Comparison of ENCODE assay signal across 10 cellular contexts in the genomic region with DNA sequence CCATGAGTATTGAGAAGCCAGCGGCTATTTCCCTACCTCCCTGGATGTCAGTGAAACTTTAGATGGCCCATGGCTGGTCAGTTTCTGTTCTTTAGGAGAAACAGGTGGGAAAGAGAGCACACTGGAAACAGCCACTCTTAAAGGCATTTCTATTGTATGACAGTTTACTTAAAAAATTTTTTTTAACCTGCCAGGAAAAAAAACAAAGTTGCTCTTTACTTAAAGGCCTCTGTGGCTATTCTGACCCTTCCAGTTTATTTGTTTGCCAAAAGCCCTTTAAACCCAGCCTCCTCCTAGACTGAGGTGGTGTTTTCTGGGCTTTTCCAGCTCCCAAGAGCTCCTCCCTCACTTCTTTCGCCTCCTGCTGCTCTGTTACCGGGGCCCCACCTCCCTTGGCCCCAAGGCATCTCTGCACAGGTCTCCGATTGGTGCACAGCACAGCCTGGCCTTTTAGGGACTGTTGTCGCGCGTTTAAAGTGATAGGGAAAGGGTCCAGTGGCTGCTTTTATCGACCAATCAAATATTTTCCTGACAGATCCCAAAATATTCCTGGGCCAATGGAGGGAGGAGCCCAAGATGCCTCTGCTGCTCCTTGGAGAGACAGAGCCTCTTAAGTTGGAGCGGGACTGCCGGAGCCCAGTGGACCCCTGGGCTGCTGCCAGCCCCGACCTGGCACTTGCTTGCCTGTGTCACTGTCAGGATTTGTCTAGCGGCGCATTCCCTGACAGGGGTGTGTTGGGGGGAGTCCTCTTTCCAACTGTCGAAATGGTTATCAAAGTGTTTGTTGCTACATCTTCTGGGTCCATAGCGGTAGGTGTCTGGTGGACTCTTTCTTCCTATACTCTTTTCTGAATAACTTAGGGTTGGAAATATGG. TPM values are rescaled to one million over a fixed set of nuclear protein-coding genes. Genes with fewer than 3 reads are reported as not detected.
DNase-seq lines count a peak whose midpoint lies in the region; ATAC-seq and TF ChIP-seq lines count a peak whose summit lies in the region.
"Had no signal": no experiment of that assay in that cellular context is flagged by ENCODE, and none has a peak within 500 bp of the region (broad histone marks: within the 10 kb centered on the region; RNA-seq: fewer than 3 reads in every experiment).

A gene (plus strand): TSS at position 639 of the 875 bp plus-strand sequence. CDS start 127 bp downstream, at position 766.

- H3K4me3 Mint-ChIP-seq in osteocyte (ENCODE audit: unreplicated experiment), result no peak within 1 kb of the TSS

- H3K4me1 ChIP-seq in PC-3 (ENCODE audit: insufficient read depth, low read length), result no peaks in the 10 kb centered on the region
- peaks cover 0 to 31% (median 0%) of the 10 kb centered on the region in 3 donors for H3K4me1 ChIP-seq in gastroesophageal sphincter
- no peaks in the 10 kb centered on the region for H3K4me1 ChIP-seq in muscle layer of duodenum (ENCODE audit: control insufficient read depth in 1 of 2, insufficient read depth in 2 of 2, low read length in 2 of 2)
- H3K4me1 ChIP-seq: BLaER1 had no signal

- no peaks in the 10 kb centered on the region for H3K9me3 Mint-ChIP-seq in osteocyte (ENCODE audit: unreplicated experiment)

- H3K9me2 ChIP-seq in PC-3 (replicated peaks; ENCODE audit: low read length), result no peaks in the 10 kb centered on the region

- H3K36me3 ChIP-seq in PC-3 (ENCODE audit: low read depth, low read length) (no peaks in the 10 kb centered on the region), gastroesophageal sphincter (no peaks in the 10 kb centered on the region), muscle layer of duodenum (ENCODE audit: control insufficient read depth in 1 of 2, insufficient read depth in 2 of 2, low read length in 2 of 2) (no peaks in the 10 kb centered on the region)
- H3K36me3 ChIP-seq: BLaER1 had no signal

- CTCF ChIA-PET in PC-3 (lab: Charles Lee), result no interaction called here

- DNase-seq in PC-3, result peak; percentile 12
- no peak for DNase-seq in osteocyte (ENCODE audit: extremely low spot score, unreplicated experiment)
- no peak for DNase-seq in SHP77 treated with DMSO at 0.1 percent for 48 hours (lab: John Stamatoyannopoulos, UW)
- no peak for DNase-seq in activated CD4-positive, alpha-beta T cell treated with anti-CD3 and anti-CD28 coated beads, Interleukin-2, amount 50 U/mL, for 4 hours

- H3K4me3 ChIP-seq in PC-3 (ENCODE audit: low read length), result no peak within 1 kb of the TSS
- H3K4me3 ChIP-seq in gastroesophageal sphincter, result peak within 1 kb of the TSS; percentile 23 to 48
- H3K4me3 ChIP-seq in muscle layer of duodenum (ENCODE audit: low read depth in 1 of 2, low read length in 2 of 2), result peak within 1 kb of the TSS; percentile 32 to 39
- H3K4me3 ChIP-seq: BLaER1 had no signal

- intact Hi-C loops in PC-3 (cut with micrococcal nuclease), result no loop called here

- peak in 1 of 2 donors; percentile 35 for TF ChIP-seq POLR2A in gastroesophageal sphincter (IDR thresholded peaks at IDR 0.05)

- no peak within 1 kb of the TSS for H3K4me2 ChIP-seq in PC-3 (ENCODE audit: low read length)
- H3K4me2 ChIP-seq: BLaER1 had no signal

- POLR2A ChIA-PET in PC-3 (lab: Charles Lee; ENCODE audit: unreplicated experiment), result no interaction called here

- peaks cover 34% of the 10 kb centered on the region for H3K27me3 Mint-ChIP-seq in osteocyte (ENCODE audit: unreplicated experiment)

- no peak within 1 kb of the TSS for H3K27ac Mint-ChIP-seq in osteocyte (ENCODE audit: unreplicated experiment)

- H3K36me3 Mint-ChIP-seq in osteocyte (ENCODE audit: unreplicated experiment), result no peaks in the 10 kb centered on the region

- H3K4me1 Mint-ChIP-seq in osteocyte (ENCODE audit: unreplicated experiment), result peaks cover 2% of the 10 kb centered on the region

- H3F3A ChIP-seq in PC-3 (ENCODE audit: low read length, unreplicated experiment), result no peaks in the 10 kb centered on the region

- BruUV-seq in PC-3 (replicated peaks; lab: Mats Ljungman, UMichigan), result no TSS peak

- H4K20me1 ChIP-seq in PC-3 (ENCODE audit: low read length), result no peaks in the 10 kb centered on the region
- H4K20me1 ChIP-seq: BLaER1 had no signal

- TF ChIP-seq EP300 in gastroesophageal sphincter (IDR thresholded peaks at IDR 0.05), result no peak

- WGBS in gastroesophageal sphincter (ENCODE audit: low coverage in 1 of 2), 2 donors, result 55 to 63% methylated on average over 8 to 10 of the region's 15 CpGs

- H3K9me3 ChIP-seq in PC-3 (ENCODE audit: low read length), result no peaks in the 10 kb centered on the region
- H3K9me3 ChIP-seq in gastroesophageal sphincter, result no peaks in the 10 kb centered on the region
- no peaks in the 10 kb centered on the region for H3K9me3 ChIP-seq in muscle layer of duodenum (ENCODE audit: control insufficient read depth in 1 of 2, low read length in 2 of 2)
- H3K9me3 ChIP-seq: BLaER1 had no signal

- TF ChIP-seq CTCF in 22Rv1 (IDR thresholded peaks at IDR 0.05) (no peak), PC-3 (conservative IDR thresholded peaks at IDR 0.05; ENCODE audit: low read depth, low read length) (no peak), gastroesophageal sphincter (IDR thresholded peaks at IDR 0.05) (no peak), osteocyte (IDR thresholded peaks at IDR 0.05) (no peak)

- no peaks in the 10 kb centered on the region for H3K79me2 ChIP-seq in PC-3 (ENCODE audit: low read length)

- H3K27ac ChIP-seq in 22Rv1 (peak within 1 kb of the TSS; percentile 68), PC-3 (ENCODE audit: low read length) (no peak within 1 kb of the TSS), gastroesophageal sphincter (peak within 1 kb of the TSS; percentile 74 to 86 (median 84)), muscle layer of duodenum (ENCODE audit: low read length) (peak within 1 kb of the TSS; percentile 83)
- H3K27ac ChIP-seq: BLaER1 had no signal

- peak; percentile 48 for ATAC-seq in PC-3
- peak; percentile 84 for ATAC-seq in gastroesophageal sphincter
- ATAC-seq in HG02981 (IDR thresholded peaks at IDR 0.05; ENCODE audit: unreplicated experiment), result no peak

- no peaks in the 10 kb centered on the region for H3K27me3 ChIP-seq in PC-3 (ENCODE audit: low read length)
- H3K27me3 ChIP-seq in gastroesophageal sphincter, result no peaks in the 10 kb centered on the region
- no peaks in the 10 kb centered on the region for H3K27me3 ChIP-seq in muscle layer of duodenum (ENCODE audit: low read depth, low read length)
- H3K27me3 ChIP-seq: BLaER1 had no signal

- no peak within 1 kb of the TSS for H3K9ac ChIP-seq in PC-3 (ENCODE audit: low read length)
- H3K9ac ChIP-seq: BLaER1 had no signal

- no peak within 1 kb of the TSS for H2AFZ ChIP-seq in PC-3 (ENCODE audit: low read length)

RNA-seq across cellular contexts. Expression of the gene that starts here (rescaled TPM):
- total RNA-seq in PC-3 (2014; rRNA removed), result 0.40 and 1.3 TPM in 2 replicates
- total RNA-seq in gastroesophageal sphincter, result 10 to 100 TPM in 3 of 4 donors, 1 to 10 TPM in 1; 5.9 to 39.7 (median 30.5) TPM
- total RNA-seq in osteocyte, result 1.2 and 2.0 TPM in 2 replicates
- total RNA-seq: HT-29 had no signal
